In genomic region chr17:1626333-1626732, GRCh38 we compare ENCODE assay signal across 12 cellular contexts. TPM values are rescaled to one million over a fixed set of nuclear protein-coding genes. Genes with fewer than 3 reads are reported as not detected.
DNase-seq lines count a peak whose midpoint lies in the region; ATAC-seq and TF ChIP-seq lines count a peak whose summit lies in the region.
"Had no signal": no experiment of that assay in that cellular context is flagged by ENCODE, and none has a peak within 500 bp of the region (broad histone marks: within the 10 kb centered on the region; RNA-seq: fewer than 3 reads in every experiment).

No MANE protein-coding gene starts in this region.

- peaks cover 25% of the 10 kb centered on the region for H3K4me1 Mint-ChIP-seq in activated CD4-positive, alpha-beta T cell treated with anti-CD3 and anti-CD28 coated beads, Interleukin-2, amount 10 ng/mL, durations not matched to agents 24 days and 14 days
- peaks cover 28% of the 10 kb centered on the region for H3K4me1 Mint-ChIP-seq in activated CD4-positive, alpha-beta T cell treated with anti-CD3 and anti-CD28 coated beads, Interleukin-2, amount 10 ng/mL, durations not matched to agents 7 days and 5 days
- H3K4me1 Mint-ChIP-seq in naive B cell, result peaks cover 33 to 52% (median 44%) of the 10 kb centered on the region in 3 donors

- no peaks in the 10 kb centered on the region for H3K9me3 ChIP-seq in tibial nerve
- H3K9me3 ChIP-seq: A549, adrenal gland had no signal

- H3K27me3 Mint-ChIP-seq in activated CD4-positive, alpha-beta T cell treated with anti-CD3 and anti-CD28 coated beads, Interleukin-2, amount 10 ng/mL, durations not matched to agents 24 days and 14 days, result peaks cover 43% of the 10 kb centered on the region
- H3K27me3 Mint-ChIP-seq in activated CD4-positive, alpha-beta T cell treated with anti-CD3 and anti-CD28 coated beads, Interleukin-2, amount 10 ng/mL, durations not matched to agents 7 days and 5 days, result peaks cover 41% of the 10 kb centered on the region
- H3K27me3 Mint-ChIP-seq in naive B cell, result no peaks in the 10 kb centered on the region

- no peaks in the 10 kb centered on the region for H3K9me3 Mint-ChIP-seq in activated CD4-positive, alpha-beta T cell treated with anti-CD3 and anti-CD28 coated beads, Interleukin-2, amount 10 ng/mL, durations not matched to agents 24 days and 14 days
- no peaks in the 10 kb centered on the region for H3K9me3 Mint-ChIP-seq in activated CD4-positive, alpha-beta T cell treated with anti-CD3 and anti-CD28 coated beads, Interleukin-2, amount 10 ng/mL, durations not matched to agents 7 days and 5 days
- H3K9me3 Mint-ChIP-seq in naive B cell, result peaks cover 0 to under 1% (median 0%) of the 10 kb centered on the region in 7 donors

- WGBS in tibial nerve, 2 donors, result 38 to 40% methylated on average over 3 of the region's 3 CpGs

- no peak overlapping the region for H3K27ac Mint-ChIP-seq in activated CD4-positive, alpha-beta T cell treated with anti-CD3 and anti-CD28 coated beads, Interleukin-2, amount 10 ng/mL, durations not matched to agents 24 days and 14 days
- H3K27ac Mint-ChIP-seq in activated CD4-positive, alpha-beta T cell treated with anti-CD3 and anti-CD28 coated beads, Interleukin-2, amount 10 ng/mL, durations not matched to agents 7 days and 5 days, result no peak overlapping the region
- peak overlapping the region in 4 of 6 donors; percentile 60 to 93 (median 70) for H3K27ac Mint-ChIP-seq in naive B cell

- H3K4me1 ChIP-seq in tibial nerve (peaks cover 0 to 43% (median 27%) of the 10 kb centered on the region in 4 donors), foreskin keratinocyte (no peaks in the 10 kb centered on the region)

- CTCF ChIA-PET in activated CD4-positive, alpha-beta T cell treated with anti-CD3 and anti-CD28 coated beads, Interleukin-2, amount 10 ng/mL, durations not matched to agents 7 days and 5 days (lab: Charles Lee), result interaction anchor here (0.9 to 1.2 kb wide), 2 partner anchors 19 to 37 kb away, joined by 3 to 4 read pairs; no protein-coding TSS in a partner anchor

- H3K4me3 ChIP-seq in coronary artery (peak overlapping the region; percentile 82), tibial nerve (peak overlapping the region in 1 of 4 donors; percentile 78)
- H3K4me3 ChIP-seq: A549 had no signal

- H3K4me3 Mint-ChIP-seq in activated CD4-positive, alpha-beta T cell treated with anti-CD3 and anti-CD28 coated beads, Interleukin-2, amount 10 ng/mL, durations not matched to agents 24 days and 14 days, result peak overlapping the region; percentile 67
- H3K4me3 Mint-ChIP-seq in activated CD4-positive, alpha-beta T cell treated with anti-CD3 and anti-CD28 coated beads, Interleukin-2, amount 10 ng/mL, durations not matched to agents 7 days and 5 days, result no peak overlapping the region
- peak overlapping the region; percentile 88 to 99 (median 96) for H3K4me3 Mint-ChIP-seq in naive B cell

- intact Hi-C loops in activated CD4-positive, alpha-beta T cell treated with anti-CD3 and anti-CD28 coated beads, Interleukin-2, amount 10 ng/mL, durations not matched to agents 24 days and 14 days (cut with micrococcal nuclease), result loop anchor here (10.0 kb wide), 1 partner anchor 252 kb away; no protein-coding TSS in a partner anchor

- DNase-seq in activated CD4-positive, alpha-beta T cell treated with anti-CD3 and anti-CD28 coated beads, Interleukin-2, amount 10 ng/mL, durations not matched to agents 24 days and 14 days, result no peak
- no peak for DNase-seq in activated CD4-positive, alpha-beta T cell treated with anti-CD3 and anti-CD28 coated beads, Interleukin-2, amount 10 ng/mL, durations not matched to agents 7 days and 5 days
- DNase-seq in coronary artery (ENCODE audit: low spot score) (no peak), naive B cell (no peak), tibial nerve (ENCODE audit: low spot score in 2 of 2) (no peak), NCI-H1694 (lab: John Stamatoyannopoulos, UW) (no peak), foreskin keratinocyte (no peak)
- no peak for DNase-seq in stimulated activated CD4-positive, alpha-beta T cell treated with anti-CD3 and anti-CD28 coated beads, Interleukin-4, amount 100 ng/mL, for 4 hours
- DNase-seq: PC-3 had no signal

- TF ChIP-seq CTCF in coronary artery (IDR thresholded peaks at IDR 0.05) (no peak), tibial nerve (IDR thresholded peaks at IDR 0.05) (no peak), foreskin keratinocyte (conservative IDR thresholded peaks at IDR 0.05) (no peak)

- TF ChIP-seq EP300 in tibial nerve (IDR thresholded peaks at IDR 0.05), result peak in 1 of 2 donors; percentile 50

- H3K36me3 Mint-ChIP-seq in activated CD4-positive, alpha-beta T cell treated with anti-CD3 and anti-CD28 coated beads, Interleukin-2, amount 10 ng/mL, durations not matched to agents 24 days and 14 days (ENCODE audit: low read depth), result no peaks in the 10 kb centered on the region
- H3K36me3 Mint-ChIP-seq in activated CD4-positive, alpha-beta T cell treated with anti-CD3 and anti-CD28 coated beads, Interleukin-2, amount 10 ng/mL, durations not matched to agents 7 days and 5 days (ENCODE audit: low read depth), result no peaks in the 10 kb centered on the region
- no peaks in the 10 kb centered on the region for H3K36me3 Mint-ChIP-seq in naive B cell

- POLR2A ChIA-PET in activated CD4-positive, alpha-beta T cell treated with anti-CD3 and anti-CD28 coated beads, Interleukin-2, amount 10 ng/mL, durations not matched to agents 7 days and 5 days (lab: Charles Lee), result no interaction called here

- ATAC-seq in naive B cell (ENCODE audit: low read depth in 2 of 2), result no peak
- no peak for ATAC-seq in foreskin keratinocyte
- ATAC-seq: A549; activated CD4-positive, CD25-positive, alpha-beta regulatory T cell treated with anti-CD3 and anti-CD28 coated beads, Interleukin-2, amount 50 U/mL, for 24 hours; PC-3 had no signal

- peaks cover 0 to 23% (median 0%) of the 10 kb centered on the region in 3 donors for H3K36me3 ChIP-seq in tibial nerve
- H3K36me3 ChIP-seq: adrenal gland had no signal

- H3K27ac ChIP-seq in coronary artery (peak overlapping the region in 1 of 2 donors; percentile 94), tibial nerve (peak overlapping the region in 3 of 4 donors; percentile 88 to 98 (median 95)), foreskin keratinocyte (no peak overlapping the region)
- H3K27ac ChIP-seq: A549 had no signal

- TF ChIP-seq POLR2A in tibial nerve (IDR thresholded peaks at IDR 0.05), result no peak

- H3K27me3 ChIP-seq in tibial nerve, result no peaks in the 10 kb centered on the region
- H3K27me3 ChIP-seq in foreskin keratinocyte, result peaks cover 31% of the 10 kb centered on the region
- H3K27me3 ChIP-seq: adrenal gland had no signal

RNA-seq across cellular contexts. Expression of gene SLC43A2, which starts 2.3 kb away (rescaled TPM):
- 2.8 and 3.4 TPM in 2 replicates for total RNA-seq in activated CD4-positive, alpha-beta T cell treated with anti-CD3 and anti-CD28 coated beads, Interleukin-2, amount 10 ng/mL, durations not matched to agents 24 days and 14 days
- under 1 TPM; 0.40 to 0.52 TPM for total RNA-seq in activated CD4-positive, alpha-beta T cell treated with anti-CD3 and anti-CD28 coated beads, Interleukin-2, amount 10 ng/mL, durations not matched to agents 7 days and 5 days
- polyA plus RNA-seq in naive B cell (ENCODE audit: low read depth in 6 of 6), result 10 to 100 TPM; 18.4 to 36.4 (median 29.1) TPM
- total RNA-seq in tibial nerve, result 10 to 100 TPM; 10.3 to 26.1 (median 14.1) TPM
- 2.0 and 3.1 TPM in 2 replicates for total RNA-seq in foreskin keratinocyte
- polyA plus RNA-seq in foreskin keratinocyte, result 1.9 and 2.3 TPM in 2 replicates

RNA-seq across cellular contexts. Expression of gene SCARF1, which starts 19.2 kb away (rescaled TPM):
- total RNA-seq in activated CD4-positive, alpha-beta T cell treated with anti-CD3 and anti-CD28 coated beads, Interleukin-2, amount 10 ng/mL, durations not matched to agents 24 days and 14 days, result 8.4 and 9.5 TPM in 2 replicates
- total RNA-seq in activated CD4-positive, alpha-beta T cell treated with anti-CD3 and anti-CD28 coated beads, Interleukin-2, amount 10 ng/mL, durations not matched to agents 7 days and 5 days, result 1 to 10 TPM in 1 of 2 experiments, under 1 TPM in 1; 0.87 to 1.0 TPM
- polyA plus RNA-seq in naive B cell (ENCODE audit: low read depth in 6 of 6), result under 1 TPM in 2 of 6 donors, not detected in 4; 0.13 to 0.32 TPM
- total RNA-seq in tibial nerve, result 10 to 100 TPM in 3 of 4 donors, 1 to 10 TPM in 1; 7.1 to 30.6 (median 21.7) TPM
- total RNA-seq in foreskin keratinocyte, result 0.10 TPM in 1 of 2 replicates, not detected in the other
- 0.02 and 0.03 TPM in 2 replicates for polyA plus RNA-seq in foreskin keratinocyte

RNA-seq across cellular contexts. Expression of gene RILP, which starts 23.3 kb away (rescaled TPM):
- 7.3 and 11.4 TPM in 2 replicates for total RNA-seq in activated CD4-positive, alpha-beta T cell treated with anti-CD3 and anti-CD28 coated beads, Interleukin-2, amount 10 ng/mL, durations not matched to agents 24 days and 14 days
- 1 to 10 TPM; 2.6 to 3.9 TPM for total RNA-seq in activated CD4-positive, alpha-beta T cell treated with anti-CD3 and anti-CD28 coated beads, Interleukin-2, amount 10 ng/mL, durations not matched to agents 7 days and 5 days
- 1 to 10 TPM in 4 of 6 donors, under 1 TPM in 1, not detected in 1; 0.97 to 1.9 (median 1.3) TPM for polyA plus RNA-seq in naive B cell (ENCODE audit: low read depth in 6 of 6)
- total RNA-seq in tibial nerve, result 10 to 100 TPM; 17.6 to 59.1 (median 57.3) TPM
- 5.1 and 5.5 TPM in 2 replicates for total RNA-seq in foreskin keratinocyte
- polyA plus RNA-seq in foreskin keratinocyte, result 6.7 and 7.5 TPM in 2 replicates

RNA-seq across cellular contexts. Expression of gene PRPF8, which starts 58.3 kb away (rescaled TPM):
- total RNA-seq in activated CD4-positive, alpha-beta T cell treated with anti-CD3 and anti-CD28 coated beads, Interleukin-2, amount 10 ng/mL, durations not matched to agents 24 days and 14 days, result 432 and 442 TPM in 2 replicates
- total RNA-seq in activated CD4-positive, alpha-beta T cell treated with anti-CD3 and anti-CD28 coated beads, Interleukin-2, amount 10 ng/mL, durations not matched to agents 7 days and 5 days, result 100 to 1,000 TPM; 302 to 316 TPM
- 100 to 1,000 TPM in 5 of 6 donors, 10 to 100 TPM in 1; 54.2 to 184 (median 139) TPM for polyA plus RNA-seq in naive B cell (ENCODE audit: low read depth in 6 of 6)
- 100 to 1,000 TPM; 176 to 235 (median 194) TPM for total RNA-seq in tibial nerve
- 188 and 214 TPM in 2 replicates for total RNA-seq in foreskin keratinocyte
- polyA plus RNA-seq in foreskin keratinocyte, result 213 and 239 TPM in 2 replicates

Comparison
In these comparisons a context has a peak if more than half of its experiments do, and no peak if none do; other contexts are left out.
1. H3K27ac Mint-ChIP-seq: peak in naive B cell (4 of 6); none in activated CD4-positive, alpha-beta T cell treated with anti-CD3 and anti-CD28 coated beads, Interleukin-2, amount 10 ng/mL, durations not matched to agents 24 days and 14 days (single experiment) and activated CD4-positive, alpha-beta T cell treated with anti-CD3 and anti-CD28 coated beads, Interleukin-2, amount 10 ng/mL, durations not matched to agents 7 days and 5 days (single experiment).